Comparison of ENCODE assay signal across 23 cellular contexts in the genomic region with DNA sequence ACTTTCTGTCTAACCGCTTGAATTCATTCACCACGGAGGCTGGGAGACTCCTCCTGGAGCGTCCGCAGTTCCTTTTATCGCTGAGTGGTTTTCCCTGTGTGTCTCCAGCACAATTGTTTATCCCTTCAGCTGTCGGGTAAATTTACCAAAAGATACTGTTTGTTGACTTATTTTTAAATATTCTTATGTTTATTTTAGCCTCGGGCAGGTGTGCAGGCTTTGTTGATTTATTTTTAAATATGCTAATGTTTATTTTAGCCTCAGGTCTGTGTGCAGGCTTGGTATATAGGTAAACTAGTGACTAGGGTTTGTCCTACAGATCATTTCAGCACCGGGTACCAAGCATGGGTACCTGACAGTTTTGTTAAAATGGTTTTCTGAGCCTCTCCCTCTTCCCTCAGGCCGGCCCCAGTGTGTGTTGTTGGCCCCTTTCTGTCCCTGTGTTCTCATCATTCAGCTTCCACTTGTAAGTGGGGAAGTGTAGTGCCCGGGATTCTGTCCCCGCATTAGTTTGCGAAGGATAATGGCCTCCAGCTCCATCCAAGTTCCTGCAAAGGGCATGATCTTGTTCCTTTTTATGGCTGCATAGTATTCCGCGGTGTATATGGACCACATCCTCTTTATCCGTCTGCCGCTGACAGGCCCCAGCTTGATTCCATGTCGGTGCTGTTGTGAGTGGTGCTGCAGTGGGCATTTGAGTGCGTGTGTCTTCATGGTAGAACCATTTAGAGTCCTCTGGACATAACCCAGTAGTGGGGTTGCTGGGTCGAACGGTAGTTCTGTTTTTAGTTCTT. TPM values are rescaled to one million over a fixed set of nuclear protein-coding genes. Genes with fewer than 3 reads are reported as not detected.
DNase-seq lines count a peak whose midpoint lies in the region; ATAC-seq and TF ChIP-seq lines count a peak whose summit lies in the region.
"Had no signal": no experiment of that assay in that cellular context is flagged by ENCODE, and none has a peak within 500 bp of the region (broad histone marks: within the 10 kb centered on the region; RNA-seq: fewer than 3 reads in every experiment).

No MANE protein-coding gene starts in this region.

- H3K9me3 ChIP-seq in liver (ENCODE audit: control insufficient read depth in 4 of 4, low read length in 3 of 4) = no peaks in the 10 kb centered on the region
- no peaks in the 10 kb centered on the region for H3K9me3 ChIP-seq in right lobe of liver
- H3K9me3 ChIP-seq in spleen = no peaks in the 10 kb centered on the region
- H3K9me3 ChIP-seq: upper lobe of left lung had no signal

- H3K27ac Mint-ChIP-seq in chondrocyte (ENCODE audit: unreplicated experiment) = no peak overlapping the region
- no peak overlapping the region for H3K27ac Mint-ChIP-seq in activated CD8-positive, alpha-beta T cell treated with anti-CD3 and anti-CD28 coated beads, Interleukin-2, amount 10 ng/mL, durations not matched to agents 7 days and 5 days
- H3K27ac Mint-ChIP-seq: activated naive CD8-positive, alpha-beta T cell treated with anti-CD3 and anti-CD28 coated beads, Interleukin-2, amount 10 ng/mL, durations not matched to agents 7 days and 5 days; activated T-cell treated with anti-CD3 and anti-CD28 coated beads, Interleukin-2, amount 50 U/mL, for 72 hours; B cell had no signal

- H3K27ac ChIP-seq in liver (ENCODE audit: low read depth in 1 of 2, low read length in 2 of 2) (peak overlapping the region; percentile 57 to 65), right lobe of liver (peak overlapping the region in 1 of 3 donors; percentile 39), spleen (no peak overlapping the region)
- H3K27ac ChIP-seq: foreskin keratinocyte, upper lobe of left lung had no signal

- no peak for ATAC-seq in right lobe of liver
- no peak for ATAC-seq in activated CD8-positive, alpha-beta T cell treated with anti-CD3 and anti-CD28 coated beads, Interleukin-2, amount 10 ng/mL, durations not matched to agents 7 days and 5 days
- ATAC-seq: activated T-cell treated with anti-CD3 and anti-CD28 coated beads, Interleukin-2, amount 50 U/mL, for 72 hours; foreskin keratinocyte had no signal

- H3K4me1 ChIP-seq in liver (ENCODE audit: control insufficient read depth in 4 of 4, insufficient read depth in 4 of 4, low read length in 3 of 4) (peaks cover 43 to 77% (median 60%) of the 10 kb centered on the region in 4 donors), right lobe of liver (peaks cover 0 to 67% (median 19%) of the 10 kb centered on the region in 4 donors), spleen (peaks cover 27 to 90% (median 68%) of the 10 kb centered on the region in 6 donors)
- H3K4me1 ChIP-seq: foreskin keratinocyte had no signal

- no peak for TF ChIP-seq RAD21 in liver (IDR thresholded peaks at IDR 0.05)

- peaks cover 31% of the 10 kb centered on the region for H3K4me1 Mint-ChIP-seq in chondrocyte (ENCODE audit: low read depth)
- peaks cover 19% of the 10 kb centered on the region for H3K4me1 Mint-ChIP-seq in activated CD8-positive, alpha-beta T cell treated with anti-CD3 and anti-CD28 coated beads, Interleukin-2, amount 10 ng/mL, durations not matched to agents 7 days and 5 days (ENCODE audit: low read depth)

- TF ChIP-seq POLR2A in right lobe of liver (IDR thresholded peaks at IDR 0.05) = no peak
- TF ChIP-seq POLR2A in spleen (IDR thresholded peaks at IDR 0.05) = no peak

- intact Hi-C loops in right lobe of liver (cut with DNase I) = loop anchor here in 1 of 2 donors (10.0 kb wide), 1 partner anchor 557 kb away; no protein-coding TSS in a partner anchor
- intact Hi-C loops in spleen (cut with DNase I; ENCODE audit: low total_unique reads) = no loop called here

- H3K4me3 ChIP-seq in liver (ENCODE audit: low read depth in 1 of 3, low read length in 3 of 3) (no peak overlapping the region), right lobe of liver (no peak overlapping the region), spleen (no peak overlapping the region)
- H3K4me3 ChIP-seq: lung, upper lobe of left lung had no signal

- no peaks in the 10 kb centered on the region for H3K27me3 ChIP-seq in liver (ENCODE audit: control insufficient read depth in 4 of 4, insufficient read depth in 4 of 4, low read length in 3 of 4)
- H3K27me3 ChIP-seq in right lobe of liver = no peaks in the 10 kb centered on the region
- no peaks in the 10 kb centered on the region for H3K27me3 ChIP-seq in spleen (replicated peaks in 1 of 7)
- H3K27me3 ChIP-seq: foreskin keratinocyte, upper lobe of left lung had no signal

- peaks cover 3% of the 10 kb centered on the region for H3K36me3 Mint-ChIP-seq in chondrocyte (ENCODE audit: low read depth)
- H3K36me3 Mint-ChIP-seq in activated CD8-positive, alpha-beta T cell treated with anti-CD3 and anti-CD28 coated beads, Interleukin-2, amount 10 ng/mL, durations not matched to agents 7 days and 5 days (ENCODE audit: low read depth) = peaks cover 14% of the 10 kb centered on the region

- H3K36me3 ChIP-seq in liver (ENCODE audit: control insufficient read depth in 4 of 4, insufficient read depth in 3 of 4, low read depth in 1 of 4, low read length in 3 of 4) (no peaks in the 10 kb centered on the region), right lobe of liver (peaks cover 0 to 6% (median 0%) of the 10 kb centered on the region in 4 donors), spleen (peaks cover 0 to 51% (median 6%) of the 10 kb centered on the region in 6 donors)

- TF ChIP-seq CTCF in liver (IDR thresholded peaks at IDR 0.05; ENCODE audit: low read depth, low read length, missing input control) (no peak), right lobe of liver (IDR thresholded peaks at IDR 0.05) (no peak), chondrocyte (IDR thresholded peaks at IDR 0.05) (no peak), spleen (IDR thresholded peaks at IDR 0.05 in 8 of 11, conservative IDR thresholded peaks at IDR 0.05 in 3 of 11) (no peak)

- no peaks in the 10 kb centered on the region for H3K27me3 Mint-ChIP-seq in chondrocyte (ENCODE audit: low read depth)
- H3K27me3 Mint-ChIP-seq in activated CD8-positive, alpha-beta T cell treated with anti-CD3 and anti-CD28 coated beads, Interleukin-2, amount 10 ng/mL, durations not matched to agents 7 days and 5 days (ENCODE audit: low read depth) = no peaks in the 10 kb centered on the region
- H3K27me3 Mint-ChIP-seq: activated naive CD8-positive, alpha-beta T cell treated with anti-CD3 and anti-CD28 coated beads, Interleukin-2, amount 10 ng/mL, durations not matched to agents 7 days and 5 days; B cell had no signal

- DNase-seq in DMS153 (lab: John Stamatoyannopoulos, UW) (peak; percentile 43), DMS153 treated with DMSO at 0.1 percent for 48 hours (lab: John Stamatoyannopoulos, UW; ENCODE audit: unreplicated experiment) (no peak), right lobe of liver (no peak), chondrocyte (ENCODE audit: low spot score) (peak; percentile 27), spleen (peak; percentile 14)
- no peak for DNase-seq in stimulated activated CD4-positive, alpha-beta T cell treated with anti-CD3 and anti-CD28 coated beads, Interleukin-1b, Interleukin-23, amount 100 ng/mL, for 48 hours
- no peak for DNase-seq in activated CD8-positive, alpha-beta T cell treated with anti-CD3 and anti-CD28 coated beads, Interleukin-2, amount 10 ng/mL, durations not matched to agents 7 days and 5 days
- DNase-seq: 8988T; activated CD4-positive, CD25-positive, alpha-beta regulatory T cell treated with anti-CD3 and anti-CD28 coated beads, Interleukin-2, amount 50 U/mL, for 72 hours; activated naive CD8-positive, alpha-beta T cell treated with anti-CD3 and anti-CD28 coated beads, Interleukin-2, amount 10 ng/mL, durations not matched to agents 7 days and 5 days; activated T-cell treated with anti-CD3 and anti-CD28 coated beads, Interleukin-2, amount 50 U/mL, for 72 hours; effector CD4-positive, alpha-beta T cell; foreskin keratinocyte; Kasumi-1; NCI-H1092; occipital lobe; retina; stimulated activated CD8-positive, alpha-beta memory T cell treated with anti-CD3 and anti-CD28 coated beads, Interleukin-4, amount 100 ng/mL, for 48 hours; SW 1271 had no signal

- CTCF ChIA-PET in activated CD8-positive, alpha-beta T cell treated with anti-CD3 and anti-CD28 coated beads, Interleukin-2, amount 10 ng/mL, durations not matched to agents 7 days and 5 days (lab: Charles Lee) = no interaction called here

- POLR2A ChIA-PET in activated CD8-positive, alpha-beta T cell treated with anti-CD3 and anti-CD28 coated beads, Interleukin-2, amount 10 ng/mL, durations not matched to agents 7 days and 5 days (lab: Charles Lee) = interaction anchor here (0.8 kb wide), 1 partner anchor 94 kb away, joined by 3 read pairs; the partner anchor contains the start of gene COX19

- no peak overlapping the region for H3K4me3 Mint-ChIP-seq in chondrocyte (ENCODE audit: unreplicated experiment)
- H3K4me3 Mint-ChIP-seq in activated CD8-positive, alpha-beta T cell treated with anti-CD3 and anti-CD28 coated beads, Interleukin-2, amount 10 ng/mL, durations not matched to agents 7 days and 5 days = no peak overlapping the region
- H3K4me3 Mint-ChIP-seq: activated naive CD8-positive, alpha-beta T cell treated with anti-CD3 and anti-CD28 coated beads, Interleukin-2, amount 10 ng/mL, durations not matched to agents 7 days and 5 days; activated T-cell treated with anti-CD3 and anti-CD28 coated beads, Interleukin-2, amount 50 U/mL, for 72 hours; B cell had no signal

- WGBS in liver = 85% methylated on average over 20 of the region's 20 CpGs
- WGBS in right lobe of liver (ENCODE audit: insufficient coverage, low coverage, low lambda C conversion rate, missing lambda C conversion rate) = 85% methylated on average over 19 of the region's 20 CpGs
- 93 to 97% (median 94%) methylated on average over 20 of the region's 20 CpGs for WGBS in spleen, 5 donors

- H3K9me3 Mint-ChIP-seq in chondrocyte (ENCODE audit: low read depth) = no peaks in the 10 kb centered on the region
- no peaks in the 10 kb centered on the region for H3K9me3 Mint-ChIP-seq in activated CD8-positive, alpha-beta T cell treated with anti-CD3 and anti-CD28 coated beads, Interleukin-2, amount 10 ng/mL, durations not matched to agents 7 days and 5 days (ENCODE audit: insufficient read depth)
- H3K9me3 Mint-ChIP-seq: activated naive CD8-positive, alpha-beta T cell treated with anti-CD3 and anti-CD28 coated beads, Interleukin-2, amount 10 ng/mL, durations not matched to agents 7 days and 5 days; activated T-cell treated with anti-CD3 and anti-CD28 coated beads, Interleukin-2, amount 50 U/mL, for 72 hours had no signal

- H3K9ac ChIP-seq in liver (ENCODE audit: low read depth in 1 of 2, low read length in 2 of 2) = peak overlapping the region in 1 of 2 donors; percentile 52

RNA-seq across cellular contexts. Expression of gene GET4, which starts 5.3 kb away (rescaled TPM):
- 10 to 100 TPM; 19.5 to 30.3 TPM for total RNA-seq in liver
- 10 to 100 TPM; 24.3 to 34.7 TPM for polyA plus RNA-seq in liver
- total RNA-seq in right lobe of liver = 10 to 100 TPM; 15.6 to 38.3 (median 28.3) TPM
- total RNA-seq in chondrocyte = 26.8 to 34.7 TPM (median 28.0 TPM) in 3 replicates
- 10 to 100 TPM; 25.4 to 39.5 (median 34.4) TPM for total RNA-seq in spleen
- 10 to 100 TPM; 40.0 to 63.0 (median 53.9) TPM for polyA plus RNA-seq in spleen
- 10 to 100 TPM; 32.2 to 38.3 TPM for total RNA-seq in activated CD8-positive, alpha-beta T cell treated with anti-CD3 and anti-CD28 coated beads, Interleukin-2, amount 10 ng/mL, durations not matched to agents 7 days and 5 days

RNA-seq across cellular contexts. Expression of gene SUN1, which starts 49.4 kb away (rescaled TPM):
- total RNA-seq in liver (100 to 1,000 TPM in 1 of 2 donors, 10 to 100 TPM in 1; 50.9 to 162 TPM), right lobe of liver (10 to 100 TPM; 33.4 to 54.0 (median 48.7) TPM), chondrocyte (125 to 139 TPM (median 134 TPM) in 3 replicates), spleen (100 to 1,000 TPM; 103 to 181 (median 154) TPM)
- polyA plus RNA-seq in liver (10 to 100 TPM; 24.8 to 29.2 TPM), spleen (10 to 100 TPM; 33.2 to 59.5 (median 54.9) TPM)
- 10 to 100 TPM; 38.4 to 39.7 TPM for total RNA-seq in activated CD8-positive, alpha-beta T cell treated with anti-CD3 and anti-CD28 coated beads, Interleukin-2, amount 10 ng/mL, durations not matched to agents 7 days and 5 days

Comparison
In these comparisons a context has a peak if more than half of its experiments do, and no peak if none do; other contexts are left out.
1. DNase-seq: peak in DMS153 (single experiment), chondrocyte (single experiment) and spleen (single experiment); none in DMS153 treated with DMSO at 0.1 percent for 48 hours (single experiment), right lobe of liver (0 of 3), stimulated activated CD4-positive, alpha-beta T cell treated with anti-CD3 and anti-CD28 coated beads, Interleukin-1b, Interleukin-23, amount 100 ng/mL, for 48 hours (single experiment) and activated CD8-positive, alpha-beta T cell treated with anti-CD3 and anti-CD28 coated beads, Interleukin-2, amount 10 ng/mL, durations not matched to agents 7 days and 5 days (single experiment).
2. H3K27ac ChIP-seq: peak in liver (2 of 2); none in spleen (0 of 8).